ENCODE assay signal across 11 cellular contexts in the genomic region with DNA sequence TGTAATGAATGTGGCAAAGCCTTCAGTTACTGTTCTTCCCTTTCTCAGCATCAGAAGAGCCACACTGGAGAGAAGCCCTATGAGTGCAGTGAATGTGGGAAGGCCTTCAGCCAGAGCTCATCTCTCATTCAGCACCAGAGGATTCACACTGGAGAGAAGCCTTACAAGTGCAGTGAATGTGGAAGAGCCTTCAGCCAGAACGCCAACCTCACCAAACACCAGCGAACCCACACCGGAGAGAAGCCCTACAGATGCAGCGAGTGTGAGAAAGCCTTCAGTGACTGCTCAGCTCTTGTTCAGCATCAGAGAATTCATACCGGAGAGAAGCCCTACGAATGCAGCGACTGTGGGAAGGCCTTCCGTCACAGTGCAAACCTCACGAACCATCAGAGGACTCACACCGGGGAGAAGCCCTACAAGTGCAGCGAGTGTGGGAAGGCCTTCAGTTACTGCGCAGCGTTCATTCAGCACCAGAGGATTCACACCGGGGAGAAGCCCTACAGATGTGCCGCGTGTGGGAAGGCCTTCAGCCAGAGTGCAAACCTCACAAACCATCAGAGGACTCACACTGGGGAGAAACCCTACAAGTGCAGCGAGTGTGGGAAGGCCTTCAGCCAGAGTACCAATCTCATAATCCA. TPM values are rescaled to one million over a fixed set of nuclear protein-coding genes. Genes with fewer than 3 reads are reported as not detected.
DNase-seq lines count a peak whose midpoint lies in the region; ATAC-seq and TF ChIP-seq lines count a peak whose summit lies in the region.
"Had no signal": no experiment of that assay in that cellular context is flagged by ENCODE, and none has a peak within 500 bp of the region (broad histone marks: within the 10 kb centered on the region; RNA-seq: fewer than 3 reads in every experiment).

No MANE protein-coding gene starts in this region.

- H3K27me3 Mint-ChIP-seq in activated T-helper 1 cell treated with anti-CD3 and anti-CD28 coated beads, Interleukin-12 subunit alpha, Interleukin-12 subunit beta, Interleukin-2, Interleukin-4 antibody, amounts not matched to agents 30 ng/mL and 10 ng/mL and 1 ng/mL, durations not matched to agents 14 hours and 24 hours and 36 hours (ENCODE audit: insufficient read depth) = no peaks in the 10 kb centered on the region
- no peaks in the 10 kb centered on the region for H3K27me3 Mint-ChIP-seq in neural crest cell (ENCODE audit: low read depth)

- H3K4me3 Mint-ChIP-seq in activated T-helper 1 cell treated with anti-CD3 and anti-CD28 coated beads, Interleukin-12 subunit alpha, Interleukin-12 subunit beta, Interleukin-2, Interleukin-4 antibody, amounts not matched to agents 30 ng/mL and 10 ng/mL and 1 ng/mL, durations not matched to agents 14 hours and 24 hours and 36 hours = no peak overlapping the region
- H3K4me3 Mint-ChIP-seq in neural crest cell = peak overlapping the region; percentile 68

- intact Hi-C loops in activated T-helper 1 cell treated with anti-CD3 and anti-CD28 coated beads, Interleukin-12 subunit alpha, Interleukin-12 subunit beta, Interleukin-2, Interleukin-4 antibody, amounts not matched to agents 30 ng/mL and 10 ng/mL and 1 ng/mL, durations not matched to agents 14 hours and 24 hours and 36 hours (cut with micrococcal nuclease) = no loop called here

- H3K36me3 Mint-ChIP-seq in activated T-helper 1 cell treated with anti-CD3 and anti-CD28 coated beads, Interleukin-12 subunit alpha, Interleukin-12 subunit beta, Interleukin-2, Interleukin-4 antibody, amounts not matched to agents 30 ng/mL and 10 ng/mL and 1 ng/mL, durations not matched to agents 14 hours and 24 hours and 36 hours (ENCODE audit: low read depth) = peaks cover 90% of the 10 kb centered on the region
- peaks cover 75% of the 10 kb centered on the region for H3K36me3 Mint-ChIP-seq in neural crest cell (ENCODE audit: low read depth)

- H3K4me1 Mint-ChIP-seq in activated T-helper 1 cell treated with anti-CD3 and anti-CD28 coated beads, Interleukin-12 subunit alpha, Interleukin-12 subunit beta, Interleukin-2, Interleukin-4 antibody, amounts not matched to agents 30 ng/mL and 10 ng/mL and 1 ng/mL, durations not matched to agents 14 hours and 24 hours and 36 hours (ENCODE audit: low read depth) = peaks cover 32% of the 10 kb centered on the region
- peaks cover 20% of the 10 kb centered on the region for H3K4me1 Mint-ChIP-seq in neural crest cell

- no peaks in the 10 kb centered on the region for H3K4me1 ChIP-seq in HEK293 (ENCODE audit: control insufficient read depth, insufficient read depth, low read length)

- peaks cover 34% of the 10 kb centered on the region for H3K9me3 Mint-ChIP-seq in activated T-helper 1 cell treated with anti-CD3 and anti-CD28 coated beads, Interleukin-12 subunit alpha, Interleukin-12 subunit beta, Interleukin-2, Interleukin-4 antibody, amounts not matched to agents 30 ng/mL and 10 ng/mL and 1 ng/mL, durations not matched to agents 14 hours and 24 hours and 36 hours
- H3K9me3 Mint-ChIP-seq in neural crest cell = peaks cover 5% of the 10 kb centered on the region

- DNase-seq in NCI-H82 (lab: John Stamatoyannopoulos, UW) (peak; percentile 55), NCI-H82 treated with DMSO at 0.1 percent for 48 hours (lab: John Stamatoyannopoulos, UW; ENCODE audit: unreplicated experiment) (no peak), neural crest cell (ENCODE audit: low read depth, low spot score) (no peak), NCI-H1694 (lab: John Stamatoyannopoulos, UW) (no peak)
- DNase-seq in activated T-helper 1 cell treated with anti-CD3 and anti-CD28 coated beads, Interleukin-12 subunit alpha, Interleukin-12 subunit beta, Interleukin-2, Interleukin-4 antibody, amounts not matched to agents 30 ng/mL and 10 ng/mL and 1 ng/mL, durations not matched to agents 14 hours and 24 hours and 36 hours (ENCODE audit: low spot score) = no peak
- DNase-seq: NCI-H1048, NCI-H748 treated with DMSO at 0.1 percent for 48 hours, upper lobe of right lung had no signal

- no peaks in the 10 kb centered on the region for H3K9me3 ChIP-seq in HEK293 (ENCODE audit: control insufficient read depth, insufficient read depth, low read depth, low read length)
- H3K9me3 ChIP-seq: upper lobe of right lung had no signal

- CTCF ChIA-PET in HEK293 (lab: Yijun Ruan, JAX) = interaction anchor here (0.7 to 1.2 kb wide), 4 partner anchors 11 to 229 kb away, joined by 3 to 6 read pairs (median 3); no protein-coding TSS in a partner anchor

- TF ChIP-seq CTCF in HEK293 (tag by site-specific recombination; IDR thresholded peaks at IDR 0.05) (no peak), neural crest cell (conservative IDR thresholded peaks at IDR 0.05) (no peak)

- no peak for ATAC-seq in GM21447 (IDR thresholded peaks at IDR 0.05; ENCODE audit: unreplicated experiment)
- no peak for ATAC-seq in GM18867 (IDR thresholded peaks at IDR 0.05; ENCODE audit: unreplicated experiment)
- ATAC-seq: upper lobe of right lung had no signal

- POLR2A ChIA-PET in HEK293 (lab: Yijun Ruan, JAX) = interaction anchor here (0.7 to 2.4 kb wide), 5 partner anchors 20 to 1698 kb away, joined by 3 to 11 read pairs (median 4); a partner anchor contains a TSS

- peak overlapping the region; percentile 66 for H3K27ac Mint-ChIP-seq in activated T-helper 1 cell treated with anti-CD3 and anti-CD28 coated beads, Interleukin-12 subunit alpha, Interleukin-12 subunit beta, Interleukin-2, Interleukin-4 antibody, amounts not matched to agents 30 ng/mL and 10 ng/mL and 1 ng/mL, durations not matched to agents 14 hours and 24 hours and 36 hours
- H3K27ac Mint-ChIP-seq in neural crest cell (ENCODE audit: unreplicated experiment) = peak overlapping the region; percentile 16

- peaks cover 5 to 92% of the 10 kb centered on the region in 2 experiments; a peak in 2 of 3 replicates for H3K36me3 ChIP-seq in HEK293 (ENCODE audit: control insufficient read depth in 2 of 2, insufficient read depth in 1 of 2, low read length in 2 of 2)

- no peak overlapping the region for H3K27ac ChIP-seq in HEK293 (ENCODE audit: extremely low read depth, low read depth, low read length)
- H3K27ac ChIP-seq: upper lobe of right lung had no signal

- no peak overlapping the region for H3K4me3 ChIP-seq in HEK293 (ENCODE audit: low read depth, low read length)
- H3K4me3 ChIP-seq: upper lobe of right lung had no signal

TF ChIP-seq in HEK293, 187 proteins besides CTCF, POLR2A, EP300 and RAD21:
- TF ChIP-seq KLF16 (tag by site-specific recombination; IDR thresholded peaks at IDR 0.05) = no peak
- no peak for TF ChIP-seq GLI4 (tag by site-specific recombination; IDR thresholded peaks at IDR 0.05)
- TF ChIP-seq GLIS1 (tag by site-specific recombination; IDR thresholded peaks at IDR 0.05) = no peak
- TF ChIP-seq ZNF624 (tag by site-specific recombination; IDR thresholded peaks at IDR 0.05) = no peak
- TF ChIP-seq ZNF169 (tag by site-specific recombination; IDR thresholded peaks at IDR 0.05) = no peak
- TF ChIP-seq, protein P1, sequence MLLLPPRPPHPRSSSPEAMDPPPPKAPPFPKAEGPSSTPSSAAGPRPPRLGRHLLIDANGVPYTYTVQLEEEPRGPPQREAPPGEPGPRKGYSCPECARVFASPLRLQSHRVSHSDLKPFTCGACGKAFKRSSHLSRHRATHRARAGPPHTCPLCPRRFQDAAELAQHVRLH (tag by site-specific recombination; IDR thresholded peaks at IDR 0.05) = no peak
- no peak for TF ChIP-seq ZNF274 (IDR thresholded peaks at IDR 0.05; ENCODE audit: low read length)
- TF ChIP-seq ZNF274 (tag by site-specific recombination; IDR thresholded peaks at IDR 0.05; ENCODE audit: borderline replicate concordance) = peak; percentile 98
- TF ChIP-seq, protein P2, sequence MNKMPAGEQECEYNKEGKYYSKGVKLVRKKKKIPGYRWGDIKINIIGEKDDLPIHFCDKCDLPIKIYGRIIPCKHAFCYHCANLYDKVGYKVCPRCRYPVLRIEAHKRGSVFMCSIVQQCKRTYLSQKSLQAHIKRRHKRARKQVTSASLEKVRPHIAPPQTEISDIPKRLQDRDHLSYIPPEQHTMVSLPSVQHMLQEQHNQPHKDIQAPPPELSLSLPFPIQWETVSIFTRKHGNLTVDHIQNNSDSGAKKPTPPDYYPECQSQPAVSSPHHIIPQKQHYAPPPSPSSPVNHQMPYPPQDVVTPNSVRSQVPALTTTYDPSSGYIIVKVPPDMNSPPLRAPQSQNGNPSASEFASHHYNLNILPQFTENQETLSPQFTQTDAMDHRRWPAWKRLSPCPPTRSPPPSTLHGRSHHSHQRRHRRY (tag by site-specific recombination; IDR thresholded peaks at IDR 0.05) = no peak
- TF ChIP-seq ZNF223 (tag by site-specific recombination; IDR thresholded peaks at IDR 0.05) = no peak
- TF ChIP-seq KLF10 (tag by site-specific recombination; IDR thresholded peaks at IDR 0.05) = no peak
- no peak for TF ChIP-seq ZNF558 (tag by site-specific recombination; IDR thresholded peaks at IDR 0.05)
- TF ChIP-seq ZNF302 (tag by site-specific recombination; IDR thresholded peaks at IDR 0.05; ENCODE audit: low read depth) = no peak
- peak; percentile 81; the same call in 1 of the 2 replicates for TF ChIP-seq TRIM28 (IDR thresholded peaks at IDR 0.05; ENCODE audit: borderline replicate concordance, low read length)
- peak; percentile 97 for TF ChIP-seq SETDB1 (IDR thresholded peaks at IDR 0.05; ENCODE audit: insufficient read length, low read length)
TF ChIP-seq in HEK293: peak in this region for 3.

RNA-seq across cellular contexts. Expression of a gene that starts 6.8 kb away (rescaled TPM):
- 1,157 and 1,162 TPM in 2 replicates for total RNA-seq in activated T-helper 1 cell treated with anti-CD3 and anti-CD28 coated beads, Interleukin-12 subunit alpha, Interleukin-12 subunit beta, Interleukin-2, Interleukin-4 antibody, amounts not matched to agents 30 ng/mL and 10 ng/mL and 1 ng/mL, durations not matched to agents 14 hours and 24 hours and 36 hours
- total RNA-seq in neural crest cell = 1,131 and 1,237 TPM in 2 replicates

RNA-seq across cellular contexts. Expression of a gene that starts 6.9 kb away (rescaled TPM):
- 23.8 and 25.8 TPM in 2 replicates for total RNA-seq in activated T-helper 1 cell treated with anti-CD3 and anti-CD28 coated beads, Interleukin-12 subunit alpha, Interleukin-12 subunit beta, Interleukin-2, Interleukin-4 antibody, amounts not matched to agents 30 ng/mL and 10 ng/mL and 1 ng/mL, durations not matched to agents 14 hours and 24 hours and 36 hours
- 17.3 and 21.5 TPM in 2 replicates for total RNA-seq in neural crest cell

RNA-seq across cellular contexts. Expression of a gene that starts 20.2 kb away (rescaled TPM):
- total RNA-seq in activated T-helper 1 cell treated with anti-CD3 and anti-CD28 coated beads, Interleukin-12 subunit alpha, Interleukin-12 subunit beta, Interleukin-2, Interleukin-4 antibody, amounts not matched to agents 30 ng/mL and 10 ng/mL and 1 ng/mL, durations not matched to agents 14 hours and 24 hours and 36 hours = 21.7 and 23.1 TPM in 2 replicates
- total RNA-seq in neural crest cell = 13.2 TPM in 2 replicates

RNA-seq across cellular contexts. Expression of a gene that starts 47.4 kb away (rescaled TPM):
- total RNA-seq in activated T-helper 1 cell treated with anti-CD3 and anti-CD28 coated beads, Interleukin-12 subunit alpha, Interleukin-12 subunit beta, Interleukin-2, Interleukin-4 antibody, amounts not matched to agents 30 ng/mL and 10 ng/mL and 1 ng/mL, durations not matched to agents 14 hours and 24 hours and 36 hours = 10.4 and 11.6 TPM in 2 replicates
- 31.0 and 37.2 TPM in 2 replicates for total RNA-seq in neural crest cell
